ENCODE assay signal across 8 cellular contexts in genomic region chr15:80970018-80970657, GRCh38. TPM values are rescaled to one million over a fixed set of nuclear protein-coding genes. Genes with fewer than 3 reads are reported as not detected.
DNase-seq lines count a peak whose midpoint lies in the region; ATAC-seq and TF ChIP-seq lines count a peak whose summit lies in the region.

No MANE protein-coding gene starts in this region.

- intact Hi-C loops in left colon (cut with DNase I, micrococcal nuclease), result no loop called here

- peak; percentile 56 for ATAC-seq in GM21529 (IDR thresholded peaks at IDR 0.05; ENCODE audit: unreplicated experiment)
- peak; percentile 75 for ATAC-seq in left colon
- no peak for ATAC-seq in GM19035 (IDR thresholded peaks at IDR 0.05; ENCODE audit: unreplicated experiment)

- DNase-seq in AG09319 (ENCODE audit: extremely low read depth, low read depth), result no peak
- peak; percentile 32 for DNase-seq in NCI-H2171 (lab: John Stamatoyannopoulos, UW)
- peak; percentile 14 to 36 (median 32) for DNase-seq in activated CD4-positive, CD25-positive, alpha-beta regulatory T cell (lab: John Stamatoyannopoulos, UW)
- DNase-seq in caudate nucleus (lab: John Stamatoyannopoulos, UW), result peak in 42 of 61 donors; percentile 4 to 74 (median 34)
- DNase-seq in left colon, result peak in 1 of 2 donors; percentile 63
- peak; percentile 26 to 42 (median 27) for DNase-seq in stimulated activated CD4-positive, alpha-beta T cell treated with anti-CD3 and anti-CD28 coated beads, TNF-alpha, amount 100 ng/mL, for 1 hour (ENCODE audit: low read depth in 3 of 3, low spot score in 1 of 3)

- peak; percentile 67 for TF ChIP-seq CTCF in AG09319 (IDR thresholded peaks at IDR 0.05; ENCODE audit: low read depth, low read length)

- no peak overlapping the region for H3K27ac ChIP-seq in caudate nucleus (ENCODE audit: low read depth, low read length)

RNA-seq across cellular contexts. Expression of gene MESD, which starts 19.5 kb away (rescaled TPM):
- 10 to 100 TPM; 21.2 TPM for total RNA-seq in left colon

RNA-seq across cellular contexts. Expression of gene TLNRD1, which starts 30.6 kb away (rescaled TPM):
- total RNA-seq in left colon, result 10 to 100 TPM; 23.8 to 24.3 TPM
